ENCODE assay signal across 1 cellular context in genomic region chr16:83903739-83904138, GRCh38.
TF ChIP-seq lines count a peak whose summit lies in the region.

No MANE protein-coding gene starts in this region.

TF ChIP-seq in K562, 482 proteins besides CTCF, POLR2A, EP300 and RAD21:
- TF ChIP-seq CHD4 (IDR thresholded peaks at IDR 0.05; ENCODE audit: insufficient read depth, insufficient replicate concordance, low read depth, low read length, poor library complexity, severe bottlenecking) = no peak
- TF ChIP-seq ZMIZ1 (IDR thresholded peaks at IDR 0.05; ENCODE audit: low read depth in 2 of 2, low read length in 2 of 2) = no peak
- no peak for TF ChIP-seq BACH1 (tag; IDR thresholded peaks at IDR 0.05)
- no peak for TF ChIP-seq STAT5A (IDR thresholded peaks at IDR 0.05; ENCODE audit: borderline replicate concordance, low read length)
- TF ChIP-seq ZC3H4 (CRISPR knock-in tag; IDR thresholded peaks at IDR 0.05; ENCODE audit: borderline replicate concordance) = no peak
- TF ChIP-seq RFX1 (IDR thresholded peaks at IDR 0.05) = peak; percentile 29; the same call in 1 of the 2 replicates
- no peak for TF ChIP-seq CHD2 (IDR thresholded peaks at IDR 0.05; ENCODE audit: low read depth, low read length)
